8 cellular contexts compared by ENCODE assay signal in the genomic region with DNA sequence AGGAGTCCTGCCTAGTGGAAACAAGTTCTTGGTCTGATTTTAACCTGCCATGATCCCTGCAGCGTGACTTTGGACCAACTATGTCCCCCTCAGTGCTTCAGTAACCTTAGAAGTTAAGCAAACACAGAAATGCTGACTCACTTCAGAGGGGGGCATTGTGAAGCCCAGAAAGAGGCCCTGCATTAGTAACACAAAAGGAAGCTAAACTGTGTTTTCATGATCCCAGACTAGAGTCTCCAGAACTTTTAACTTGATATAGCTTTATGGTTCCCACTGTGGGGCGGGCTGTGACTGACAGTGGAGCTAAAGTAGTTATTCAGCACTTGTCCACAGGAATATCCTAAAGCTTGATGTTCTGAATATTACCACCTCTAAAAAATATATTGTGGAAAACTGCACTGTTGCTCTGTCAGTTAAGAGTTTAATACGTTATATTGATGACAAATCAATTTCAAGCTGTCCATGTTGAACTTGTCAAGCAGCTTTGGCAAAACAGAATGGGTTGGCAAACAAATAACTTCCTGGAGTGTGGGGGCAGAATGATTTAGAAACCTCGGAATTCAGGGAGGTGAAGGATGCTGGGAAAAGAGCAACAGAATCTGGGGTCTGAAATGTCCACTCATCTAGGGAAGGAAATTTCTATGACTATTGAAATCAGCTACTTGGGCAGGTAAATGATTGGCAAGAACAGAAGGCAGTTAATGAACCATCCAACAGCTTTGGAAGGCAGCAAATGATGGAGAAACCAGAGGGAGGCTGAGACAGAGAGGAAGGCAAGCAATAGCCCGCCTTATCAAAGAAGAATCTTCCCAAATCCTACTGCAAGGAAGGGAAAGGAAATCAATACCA.
DNase-seq lines count a peak whose midpoint lies in the region; ATAC-seq and TF ChIP-seq lines count a peak whose summit lies in the region.

No MANE protein-coding gene starts in this region.

- TF ChIP-seq CTCF in Loucy (conservative IDR thresholded peaks at IDR 0.05; ENCODE audit: low read length), result no peak

- no peaks in the 10 kb centered on the region for H3K9me3 ChIP-seq in Loucy (ENCODE audit: insufficient read depth, low read depth, low read length)

- no peak for ATAC-seq in stimulated activated naive B cell treated with anti-CD40 and anti-IgM and Interleukin-4, amounts not matched to agents 10 μg/mL and 1 μg/mL and 100 μg/mL, for 72 hours (replicated peaks)
- ATAC-seq in stimulated activated naive CD8-positive, alpha-beta T cell treated with anti-CD3 and anti-CD28 coated beads, Interleukin-15, Interleukin-2, amounts not matched to agents 100 U/mL and 50 U/mL, for 24 hours, result no peak

- H3K9ac ChIP-seq in Loucy (ENCODE audit: low read depth, low read length, poor library complexity, severe bottlenecking), result no peak overlapping the region

- peak overlapping the region; percentile 30; the same call in 1 of the 2 replicates for H2AFZ ChIP-seq in Loucy (ENCODE audit: low read length)

- no peaks in the 10 kb centered on the region for H3K27me3 ChIP-seq in Loucy (ENCODE audit: insufficient read depth, low read length, poor library complexity, severe bottlenecking)

- no peaks in the 10 kb centered on the region for H3K79me2 ChIP-seq in Loucy (ENCODE audit: insufficient read depth, low read length)

- H3K4me1 ChIP-seq in Loucy (ENCODE audit: insufficient read depth, low read length, poor library complexity, severe bottlenecking), result peaks cover 12% of the 10 kb centered on the region

- no peaks in the 10 kb centered on the region for H3F3A ChIP-seq in Loucy (ENCODE audit: low read depth)

- peak overlapping the region; percentile 21 for H3K4me2 ChIP-seq in Loucy (ENCODE audit: low read depth, low read length, poor library complexity, severe bottlenecking)

- H3K9me2 ChIP-seq in Loucy (replicated peaks; ENCODE audit: low read depth, low read length), result no peaks in the 10 kb centered on the region

- peak; percentile 84 for DNase-seq in AG20443 (ENCODE audit: low spot score)
- peak; percentile 99 for DNase-seq in brain pericyte (ENCODE audit: low read depth, low spot score)
- peak; percentile 19 to 46 for DNase-seq in lung microvascular endothelial cell (ENCODE audit: low read depth in 2 of 2)
- DNase-seq in activated T-cell treated with anti-CD3 and anti-CD28 coated beads, Interleukin-2, amount 50 U/mL, for 24 hours, result no peak
- no peak for DNase-seq in stimulated activated naive B cell treated with anti-CD40 and anti-IgM and Interleukin-4, amounts not matched to agents 10 μg/mL and 1 μg/mL and 100 μg/mL, for 72 hours
- no peak for DNase-seq in NK-92 (lab: John Stamatoyannopoulos, UW; ENCODE audit: unreplicated experiment)
- DNase-seq in stimulated activated naive CD8-positive, alpha-beta T cell treated with anti-CD3 and anti-CD28 coated beads, Interleukin-15, Interleukin-2, amounts not matched to agents 100 U/mL and 50 U/mL, for 24 hours, result no peak

- no peaks in the 10 kb centered on the region for H4K20me1 ChIP-seq in Loucy (ENCODE audit: insufficient read depth, low read length, poor library complexity, severe bottlenecking)

- no peak overlapping the region for H3K4me3 ChIP-seq in Loucy (ENCODE audit: low read length, poor library complexity, severe bottlenecking)

- no peaks in the 10 kb centered on the region for H3K4me1 Mint-ChIP-seq in activated T-cell treated with anti-CD3 and anti-CD28 coated beads, Interleukin-2, amount 50 U/mL, for 24 hours (ENCODE audit: low read depth)
- no peaks in the 10 kb centered on the region for H3K4me1 Mint-ChIP-seq in stimulated activated naive B cell treated with anti-CD40 and anti-IgM and Interleukin-4, amounts not matched to agents 10 μg/mL and 1 μg/mL and 100 μg/mL, for 72 hours

- H3K27me3 Mint-ChIP-seq in activated T-cell treated with anti-CD3 and anti-CD28 coated beads, Interleukin-2, amount 50 U/mL, for 24 hours, result peaks cover 12% of the 10 kb centered on the region
- H3K27me3 Mint-ChIP-seq in stimulated activated naive B cell treated with anti-CD40 and anti-IgM and Interleukin-4, amounts not matched to agents 10 μg/mL and 1 μg/mL and 100 μg/mL, for 72 hours, result peaks cover 14 to 15% of the 10 kb centered on the region in 2 donors

- no peak overlapping the region for H3K4me3 Mint-ChIP-seq in activated T-cell treated with anti-CD3 and anti-CD28 coated beads, Interleukin-2, amount 50 U/mL, for 24 hours
- H3K4me3 Mint-ChIP-seq in stimulated activated naive B cell treated with anti-CD40 and anti-IgM and Interleukin-4, amounts not matched to agents 10 μg/mL and 1 μg/mL and 100 μg/mL, for 72 hours, result no peak overlapping the region

- no peak overlapping the region for H3K27ac Mint-ChIP-seq in activated T-cell treated with anti-CD3 and anti-CD28 coated beads, Interleukin-2, amount 50 U/mL, for 24 hours
- no peak overlapping the region for H3K27ac Mint-ChIP-seq in stimulated activated naive B cell treated with anti-CD40 and anti-IgM and Interleukin-4, amounts not matched to agents 10 μg/mL and 1 μg/mL and 100 μg/mL, for 72 hours

- H3K9me3 Mint-ChIP-seq in activated T-cell treated with anti-CD3 and anti-CD28 coated beads, Interleukin-2, amount 50 U/mL, for 24 hours, result no peaks in the 10 kb centered on the region
- H3K9me3 Mint-ChIP-seq in stimulated activated naive B cell treated with anti-CD40 and anti-IgM and Interleukin-4, amounts not matched to agents 10 μg/mL and 1 μg/mL and 100 μg/mL, for 72 hours, result no peaks in the 10 kb centered on the region

- H3K36me3 ChIP-seq in Loucy (ENCODE audit: insufficient read depth, low read length), result no peaks in the 10 kb centered on the region

- H3K36me3 Mint-ChIP-seq in activated T-cell treated with anti-CD3 and anti-CD28 coated beads, Interleukin-2, amount 50 U/mL, for 24 hours (ENCODE audit: low read depth), result no peaks in the 10 kb centered on the region
- no peaks in the 10 kb centered on the region for H3K36me3 Mint-ChIP-seq in stimulated activated naive B cell treated with anti-CD40 and anti-IgM and Interleukin-4, amounts not matched to agents 10 μg/mL and 1 μg/mL and 100 μg/mL, for 72 hours

Comparison
In these comparisons a context has a peak if more than half of its experiments do, and no peak if none do; other contexts are left out.
1. DNase-seq: peak in AG20443 (single experiment), brain pericyte (single experiment) and lung microvascular endothelial cell (2 of 2); none in activated T-cell treated with anti-CD3 and anti-CD28 coated beads, Interleukin-2, amount 50 U/mL, for 24 hours (single experiment), stimulated activated naive B cell treated with anti-CD40 and anti-IgM and Interleukin-4, amounts not matched to agents 10 μg/mL and 1 μg/mL and 100 μg/mL, for 72 hours (single experiment), NK-92 (single experiment) and stimulated activated naive CD8-positive, alpha-beta T cell treated with anti-CD3 and anti-CD28 coated beads, Interleukin-15, Interleukin-2, amounts not matched to agents 100 U/mL and 50 U/mL, for 24 hours (single experiment).